6 cellular contexts compared by ENCODE assay signal in the genomic region with DNA sequence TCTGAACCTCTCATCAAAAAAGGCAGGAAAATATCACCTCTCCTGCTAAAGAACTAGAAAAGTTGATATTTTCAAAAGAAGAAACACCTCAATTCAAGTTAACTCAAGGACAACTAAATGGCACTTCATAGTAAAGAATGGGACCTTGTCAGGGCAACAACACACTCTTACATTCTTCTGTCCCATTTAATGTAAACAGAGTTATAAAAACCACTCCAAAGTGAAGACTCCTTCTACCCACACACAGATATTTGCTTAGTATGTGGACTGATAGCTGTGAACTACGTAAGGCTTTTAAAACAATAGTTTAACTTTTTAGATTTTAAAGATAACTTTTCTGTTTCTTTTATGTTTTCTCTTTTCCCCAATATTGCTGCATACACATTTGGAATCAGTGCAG.
"Had no signal": no experiment of that assay in that cellular context is flagged by ENCODE, and none has a peak within 500 bp of the region (broad histone marks: within the 10 kb centered on the region; RNA-seq: fewer than 3 reads in every experiment).

No MANE protein-coding gene starts in this region.

- H3K27ac ChIP-seq: HL-60 had no signal

- H3K4me3 ChIP-seq: K562 had no signal

- DNase-seq: IMR-90, KBM-7 had no signal

- FAIRE-seq: HepG2, HTR-8/SVneo, K562 had no signal

- ATAC-seq: HepG2, K562 had no signal
